ENCODE assay signal across 11 cellular contexts in genomic region chr3:186988806-186989205, GRCh38. TPM values are rescaled to one million over a fixed set of nuclear protein-coding genes. Genes with fewer than 3 reads are reported as not detected.
A peak's percentile ranks its signal among the peaks of the same experiment; 100 is the strongest.
DNase-seq lines count a peak whose midpoint lies in the region; ATAC-seq, FAIRE-seq and TF ChIP-seq lines count a peak whose summit lies in the region.
"Had no signal": no experiment of that assay in that cellular context is flagged by ENCODE, and none has a peak within 500 bp of the region (broad histone marks: within the 10 kb centered on the region; RNA-seq: fewer than 3 reads in every experiment).

No MANE protein-coding gene starts in this region.

- peaks cover 10% of the 10 kb centered on the region for H3K36me3 ChIP-seq in CD8-positive, alpha-beta memory T cell (ENCODE audit: insufficient read depth, low read length)
- peaks cover 29% of the 10 kb centered on the region for H3K36me3 ChIP-seq in Karpas-422 (ENCODE audit: insufficient read depth, low read length)
- H3K36me3 ChIP-seq: breast epithelium had no signal

- no peak for FAIRE-seq in H54 (lab: Jason Lieb, UNC)
- FAIRE-seq: TTC549 had no signal

- no peaks in the 10 kb centered on the region for H3K9me3 ChIP-seq in CD8-positive, alpha-beta memory T cell (ENCODE audit: low read length)
- no peaks in the 10 kb centered on the region for H3K9me3 ChIP-seq in Karpas-422 (ENCODE audit: low read length)
- H3K9me3 ChIP-seq: breast epithelium, Caco-2 had no signal

- POLR2A ChIA-PET in CD8-positive, alpha-beta memory T cell (lab: Charles Lee): interaction anchor here (0.6 to 0.9 kb wide), 2 partner anchors 39 to 40 kb away, joined by 3 to 7 read pairs; no protein-coding TSS in a partner anchor

- peak; percentile 82 for ATAC-seq in GM19025 (IDR thresholded peaks at IDR 0.05; ENCODE audit: low read depth, unreplicated experiment)
- ATAC-seq in HG02798 (IDR thresholded peaks at IDR 0.05; ENCODE audit: poor library complexity, unreplicated experiment): peak; percentile 77

- H3K4me1 ChIP-seq in CD8-positive, alpha-beta memory T cell (ENCODE audit: insufficient read depth, low read length): no peaks in the 10 kb centered on the region
- peaks cover 96% of the 10 kb centered on the region for H3K4me1 ChIP-seq in Karpas-422 (ENCODE audit: low read length)
- H3K4me1 ChIP-seq: breast epithelium had no signal

- no peaks in the 10 kb centered on the region for H3K9me2 ChIP-seq in Karpas-422 (replicated peaks; ENCODE audit: insufficient read depth, low read length)

- no peak overlapping the region for H2AFZ ChIP-seq in Karpas-422 (ENCODE audit: low read length)

- DNase-seq in CD8-positive, alpha-beta memory T cell: no peak
- DNase-seq in Karpas-422 (no peak), COLO668 (lab: John Stamatoyannopoulos, UW; ENCODE audit: unreplicated experiment) (no peak), NCI-H1694 (lab: John Stamatoyannopoulos, UW) (no peak), DMS 273 (lab: John Stamatoyannopoulos, UW; ENCODE audit: unreplicated experiment) (no peak), H54 (ENCODE audit: insufficient read length, low spot score) (no peak)
- DNase-seq: Caco-2 had no signal

- no peak overlapping the region for H3K4me3 Mint-ChIP-seq in CD8-positive, alpha-beta memory T cell

- CTCF ChIA-PET in CD8-positive, alpha-beta memory T cell (lab: Charles Lee): interaction anchor here (1.2 to 3.3 kb wide), 5 partner anchors 10 to 176 kb away, joined by 3 to 11 read pairs (median 5); partner anchors contain the start of gene RPL39L

- H4K20me1 ChIP-seq in Karpas-422 (ENCODE audit: insufficient read depth, low read depth, low read length): no peaks in the 10 kb centered on the region

- H3K79me2 ChIP-seq in Karpas-422 (ENCODE audit: low read length): peaks cover 74% of the 10 kb centered on the region

- H3K9ac ChIP-seq in Karpas-422 (ENCODE audit: low read length): peak overlapping the region; percentile 15

- H3K4me3 ChIP-seq in CD8-positive, alpha-beta memory T cell (ENCODE audit: low read length): no peak overlapping the region
- no peak overlapping the region for H3K4me3 ChIP-seq in Karpas-422 (ENCODE audit: low read length)
- H3K4me3 ChIP-seq: breast epithelium had no signal

- H3K27me3 Mint-ChIP-seq in CD8-positive, alpha-beta memory T cell: peaks cover 0 to 1% of the 10 kb centered on the region in 2 donors

- TF ChIP-seq POLR2A in H54 (IDR thresholded peaks at IDR 0.05; ENCODE audit: low read depth, low read length): no peak

- H3K27me3 ChIP-seq in CD8-positive, alpha-beta memory T cell (ENCODE audit: insufficient read depth, low read length, poor library complexity, severe bottlenecking): no peaks in the 10 kb centered on the region
- no peaks in the 10 kb centered on the region for H3K27me3 ChIP-seq in Karpas-422 (ENCODE audit: low read length)
- H3K27me3 ChIP-seq: breast epithelium had no signal

- H3K4me1 Mint-ChIP-seq in CD8-positive, alpha-beta memory T cell: peaks cover 63 to 88% (median 75%) of the 10 kb centered on the region in 3 donors

- H3K27ac ChIP-seq in CD8-positive, alpha-beta memory T cell (ENCODE audit: low read depth, low read length): no peak overlapping the region
- peak overlapping the region; percentile 95 for H3K27ac ChIP-seq in Karpas-422 (ENCODE audit: low read length)
- H3K27ac ChIP-seq: breast epithelium had no signal

- H3K4me2 ChIP-seq in Karpas-422 (ENCODE audit: low read depth, low read length, poor library complexity, severe bottlenecking): peak overlapping the region; percentile 36

- H3K27ac Mint-ChIP-seq in CD8-positive, alpha-beta memory T cell: peak overlapping the region; percentile 28 to 84 (median 51)

- peaks cover 8 to 72% (median 22%) of the 10 kb centered on the region in 3 donors for H3K36me3 Mint-ChIP-seq in CD8-positive, alpha-beta memory T cell

- no peaks in the 10 kb centered on the region for H3K9me3 Mint-ChIP-seq in CD8-positive, alpha-beta memory T cell

RNA-seq across cellular contexts. Expression of gene ST6GAL1, which starts 58.5 kb away (rescaled TPM):
- total RNA-seq in CD8-positive, alpha-beta memory T cell: 100 to 1,000 TPM in 1 of 2 experiments, 10 to 100 TPM in 1; 96.8 to 108 TPM
- polyA plus RNA-seq in CD8-positive, alpha-beta memory T cell: 139 TPM
- total RNA-seq in Karpas-422 (2014; rRNA removed; shearing (Covaris generic); ENCODE audit: low replicate concordance): 304 and 416 TPM in 2 replicates
